25 cellular contexts compared by ENCODE assay signal in genomic region chr10:6426317-6426716, GRCh38.
"Had no signal": no experiment of that assay in that cellular context is flagged by ENCODE, and none has a peak within 500 bp of the region (broad histone marks: within the 10 kb centered on the region; RNA-seq: fewer than 3 reads in every experiment).

No MANE protein-coding gene starts in this region.

- H3K9me3 Mint-ChIP-seq: activated CD4-positive, alpha-beta T cell treated with anti-CD3 and anti-CD28 coated beads, Interleukin-2, amount 10 ng/mL, durations not matched to agents 7 days and 5 days; activated naive CD8-positive, alpha-beta T cell treated with anti-CD3 and anti-CD28 coated beads, Interleukin-2, amount 10 ng/mL, durations not matched to agents 7 days and 5 days; activated T-cell treated with anti-CD3 and anti-CD28 coated beads, Interleukin-2, amount 50 U/mL, for 72 hours; nephron had no signal

- H3K4me3 ChIP-seq: coronary artery, dorsolateral prefrontal cortex, gastrocnemius medialis, left ventricle myocardium inferior, lung, right lobe of liver, SK-N-MC, skin epidermis, stomach, tibial artery had no signal

- H3K27me3 ChIP-seq: brain microvascular endothelial cell, dorsolateral prefrontal cortex, gastrocnemius medialis, right lobe of liver, stomach, tibial artery had no signal

- H3K27me3 Mint-ChIP-seq: activated CD4-positive, alpha-beta T cell treated with anti-CD3 and anti-CD28 coated beads, Interleukin-2, amount 10 ng/mL, durations not matched to agents 7 days and 5 days; activated naive CD8-positive, alpha-beta T cell treated with anti-CD3 and anti-CD28 coated beads, Interleukin-2, amount 10 ng/mL, durations not matched to agents 7 days and 5 days had no signal

- FAIRE-seq: astrocyte had no signal

- H3K9me3 ChIP-seq: gastrocnemius medialis, left ventricle myocardium inferior, right lobe of liver, stomach, tibial artery had no signal

- H3K27ac ChIP-seq: brain microvascular endothelial cell, coronary artery, dorsolateral prefrontal cortex, left ventricle myocardium inferior, right lobe of liver, SK-N-MC, skin epidermis, stomach, tibial artery, VCaP had no signal

- H3K4me3 Mint-ChIP-seq: activated CD4-positive, alpha-beta T cell treated with anti-CD3 and anti-CD28 coated beads, Interleukin-2, amount 10 ng/mL, durations not matched to agents 7 days and 5 days; activated naive CD8-positive, alpha-beta T cell treated with anti-CD3 and anti-CD28 coated beads, Interleukin-2, amount 10 ng/mL, durations not matched to agents 7 days and 5 days; activated T-cell treated with anti-CD3 and anti-CD28 coated beads, Interleukin-2, amount 50 U/mL, for 72 hours; nephron had no signal

- H3K4me1 Mint-ChIP-seq: nephron had no signal

- H3K4me1 ChIP-seq: gastrocnemius medialis, left ventricle myocardium inferior, right lobe of liver, stomach, tibial artery had no signal

- ATAC-seq: activated T-cell treated with anti-CD3 and anti-CD28 coated beads, Interleukin-2, amount 50 U/mL, for 72 hours; right lobe of liver had no signal

- DNase-seq: activated CD4-positive, alpha-beta T cell treated with anti-CD3 and anti-CD28 coated beads, Interleukin-2, amount 10 ng/mL, durations not matched to agents 7 days and 5 days; activated gamma-delta T cell; activated naive CD8-positive, alpha-beta T cell treated with anti-CD3 and anti-CD28 coated beads, Interleukin-2, amount 10 ng/mL, durations not matched to agents 7 days and 5 days; activated T-cell treated with anti-CD3 and anti-CD28 coated beads, Interleukin-2, amount 50 U/mL, for 72 hours; amniotic stem cell; brain microvascular endothelial cell; dorsolateral prefrontal cortex; effector memory CD4-positive, alpha-beta T cell; gastrocnemius medialis; glutamatergic neuron; islet precursor cell; left ventricle myocardium inferior; mesendoderm; right lobe of liver; stimulated activated CD4-positive, alpha-beta T cell treated with anti-CD3 and anti-CD28 coated beads, Interleukin-12 subunit alpha, Interleukin-12 subunit beta, amount 100 ng/mL, for 4 hours; stimulated activated CD4-positive, alpha-beta T cell treated with anti-CD3 and anti-CD28 coated beads, Interleukin-4, amount 100 ng/mL, for 1 hour; stomach; tibial artery had no signal

- H3K27ac Mint-ChIP-seq: activated CD4-positive, alpha-beta T cell treated with anti-CD3 and anti-CD28 coated beads, Interleukin-2, amount 10 ng/mL, durations not matched to agents 7 days and 5 days; activated naive CD8-positive, alpha-beta T cell treated with anti-CD3 and anti-CD28 coated beads, Interleukin-2, amount 10 ng/mL, durations not matched to agents 7 days and 5 days; activated T-cell treated with anti-CD3 and anti-CD28 coated beads, Interleukin-2, amount 50 U/mL, for 72 hours; nephron had no signal

- H3K36me3 ChIP-seq: brain microvascular endothelial cell, left ventricle myocardium inferior, right lobe of liver, stomach, tibial artery had no signal
